In genomic region chr9:72271617-72272478, GRCh38 we compare ENCODE assay signal across 8 cellular contexts.
DNase-seq lines count a peak whose midpoint lies in the region; ATAC-seq, FAIRE-seq and TF ChIP-seq lines count a peak whose summit lies in the region.

No MANE protein-coding gene starts in this region.

- H3K27me3 ChIP-seq in Karpas-422 (ENCODE audit: low read length) (no peaks in the 10 kb centered on the region), left lung (no peaks in the 10 kb centered on the region)

- H3K9ac ChIP-seq in Karpas-422 (ENCODE audit: low read length): no peak overlapping the region

- no peaks in the 10 kb centered on the region for H3K9me3 Mint-ChIP-seq in stimulated activated naive B cell treated with anti-CD40 and anti-IgM and Interleukin-4, amounts not matched to agents 10 μg/mL and 1 μg/mL and 100 μg/mL, for 72 hours

- no peak overlapping the region for H3K4me3 ChIP-seq in Karpas-422 (ENCODE audit: low read length)
- H3K4me3 ChIP-seq in left lung: no peak overlapping the region

- TF ChIP-seq CTCF in left lung (IDR thresholded peaks at IDR 0.05): peak; percentile 83 to 84

- no peak overlapping the region for H3K27ac ChIP-seq in Karpas-422 (ENCODE audit: low read length)
- no peak overlapping the region for H3K27ac ChIP-seq in left lung

- peaks cover 0 to 2% of the 10 kb centered on the region in 2 donors for H3K4me1 Mint-ChIP-seq in stimulated activated naive B cell treated with anti-CD40 and anti-IgM and Interleukin-4, amounts not matched to agents 10 μg/mL and 1 μg/mL and 100 μg/mL, for 72 hours

- H2AFZ ChIP-seq in Karpas-422 (ENCODE audit: low read length): no peak overlapping the region

- intact Hi-C loops in left lung (cut with DNase I): no loop called here

- ATAC-seq in GM19351 (IDR thresholded peaks at IDR 0.05; ENCODE audit: unreplicated experiment) (peak; percentile 65), left lung (peak; percentile 85), HG03135 (IDR thresholded peaks at IDR 0.05; ENCODE audit: unreplicated experiment) (no peak)
- ATAC-seq in stimulated activated naive B cell treated with anti-CD40 and anti-IgM and Interleukin-4, amounts not matched to agents 10 μg/mL and 1 μg/mL and 100 μg/mL, for 72 hours (replicated peaks): peak; percentile 67 to 75

- H3K36me3 ChIP-seq in Karpas-422 (ENCODE audit: insufficient read depth, low read length) (no peaks in the 10 kb centered on the region), left lung (no peaks in the 10 kb centered on the region)

- H3K4me2 ChIP-seq in Karpas-422 (ENCODE audit: low read depth, low read length, poor library complexity, severe bottlenecking): no peak overlapping the region

- no peak overlapping the region for H3K4me3 Mint-ChIP-seq in stimulated activated naive B cell treated with anti-CD40 and anti-IgM and Interleukin-4, amounts not matched to agents 10 μg/mL and 1 μg/mL and 100 μg/mL, for 72 hours

- no peak overlapping the region for H3K27ac Mint-ChIP-seq in stimulated activated naive B cell treated with anti-CD40 and anti-IgM and Interleukin-4, amounts not matched to agents 10 μg/mL and 1 μg/mL and 100 μg/mL, for 72 hours

- H3K27me3 Mint-ChIP-seq in stimulated activated naive B cell treated with anti-CD40 and anti-IgM and Interleukin-4, amounts not matched to agents 10 μg/mL and 1 μg/mL and 100 μg/mL, for 72 hours: peaks cover 7 to 16% of the 10 kb centered on the region in 2 donors

- H3K9me3 ChIP-seq in Karpas-422 (ENCODE audit: low read length) (no peaks in the 10 kb centered on the region), left lung (no peaks in the 10 kb centered on the region)

- DNase-seq in DMS53 treated with DMSO at 0.1 percent for 48 hours (lab: John Stamatoyannopoulos, UW; ENCODE audit: unreplicated experiment) (peak; percentile 17), Karpas-422 (peak; percentile 83), SW 1271 (lab: John Stamatoyannopoulos, UW) (peak; percentile 45 to 60), left lung (no peak)
- DNase-seq in stimulated activated naive B cell treated with anti-CD40 and anti-IgM and Interleukin-4, amounts not matched to agents 10 μg/mL and 1 μg/mL and 100 μg/mL, for 72 hours: no peak

- FAIRE-seq in colon (lab: Jason Lieb, UNC): peak; percentile 91

- no peaks in the 10 kb centered on the region for H3K79me2 ChIP-seq in Karpas-422 (ENCODE audit: low read length)

- H3K9me2 ChIP-seq in Karpas-422 (replicated peaks; ENCODE audit: insufficient read depth, low read length): no peaks in the 10 kb centered on the region

- no peaks in the 10 kb centered on the region for H4K20me1 ChIP-seq in Karpas-422 (ENCODE audit: insufficient read depth, low read depth, low read length)

- H3K36me3 Mint-ChIP-seq in stimulated activated naive B cell treated with anti-CD40 and anti-IgM and Interleukin-4, amounts not matched to agents 10 μg/mL and 1 μg/mL and 100 μg/mL, for 72 hours: no peaks in the 10 kb centered on the region

- H3K4me1 ChIP-seq in Karpas-422 (ENCODE audit: low read length) (peaks cover 4% of the 10 kb centered on the region; the same call in 1 of the 2 replicates), left lung (no peaks in the 10 kb centered on the region)

Comparison
In these comparisons a context has a peak if more than half of its experiments do, and no peak if none do; other contexts are left out.
1. DNase-seq: peak in DMS53 treated with DMSO at 0.1 percent for 48 hours (single experiment), Karpas-422 (single experiment) and SW 1271 (2 of 2); none in left lung (0 of 2) and stimulated activated naive B cell treated with anti-CD40 and anti-IgM and Interleukin-4, amounts not matched to agents 10 μg/mL and 1 μg/mL and 100 μg/mL, for 72 hours (single experiment).